14 cellular contexts compared by ENCODE assay signal in genomic region chr9:108837530-108837929, GRCh38. TPM values are rescaled to one million over a fixed set of nuclear protein-coding genes. Genes with fewer than 3 reads are reported as not detected.
"Had no signal": no experiment of that assay in that cellular context is flagged by ENCODE, and none has a peak within 500 bp of the region (broad histone marks: within the 10 kb centered on the region; RNA-seq: fewer than 3 reads in every experiment).

No MANE protein-coding gene starts in this region.

- H3K27me3 ChIP-seq: neutrophil, tibial artery had no signal

- H3K27ac ChIP-seq: neutrophil, tibial artery had no signal

- ATAC-seq: naive thymus-derived CD4-positive, alpha-beta T cell had no signal

- DNase-seq: activated CD4-positive, alpha-beta memory T cell treated with anti-CD3 and anti-CD28 coated beads, Interleukin-2, amount 10 ng/mL, durations not matched to agents 7 days and 5 days; caudate nucleus; cortex of kidney; effector memory CD4-positive, alpha-beta T cell; erythroblast; immature natural killer cell; naive thymus-derived CD4-positive, alpha-beta T cell; T-helper 9 cell; tibial artery had no signal

- H3K4me3 ChIP-seq: tibial artery had no signal

- H3K36me3 ChIP-seq: neutrophil, tibial artery had no signal

- H3K4me1 ChIP-seq: tibial artery had no signal

- H3K9me3 ChIP-seq: neutrophil, tibial artery had no signal

RNA-seq across cellular contexts. Expression of gene ACTL7B, which starts 18.3 kb away (rescaled TPM):
- total RNA-seq: activated CD4-positive, alpha-beta memory T cell treated with anti-CD3 and anti-CD28 coated beads, Interleukin-2, amount 10 ng/mL, durations not matched to agents 7 days and 5 days; fibroblast of villous mesenchyme; lung microvascular endothelial cell; skeletal muscle tissue had no signal
- polyA plus RNA-seq: immature natural killer cell; naive thymus-derived CD4-positive, alpha-beta T cell had no signal

RNA-seq across cellular contexts. Expression of gene ACTL7A, which starts 24.5 kb away (rescaled TPM):
- total RNA-seq: activated CD4-positive, alpha-beta memory T cell treated with anti-CD3 and anti-CD28 coated beads, Interleukin-2, amount 10 ng/mL, durations not matched to agents 7 days and 5 days; fibroblast of villous mesenchyme; lung microvascular endothelial cell; mononuclear cell; naive thymus-derived CD4-positive, alpha-beta T cell; skeletal muscle tissue had no signal
- polyA plus RNA-seq: immature natural killer cell; naive thymus-derived CD4-positive, alpha-beta T cell had no signal
